ENCODE assay signal across 29 cellular contexts in genomic region chr17:51797150-51797549, GRCh38.
"Had no signal": no experiment of that assay in that cellular context is flagged by ENCODE, and none has a peak within 500 bp of the region (broad histone marks: within the 10 kb centered on the region; RNA-seq: fewer than 3 reads in every experiment).

No MANE protein-coding gene starts in this region.

- DNase-seq: colonic mucosa; cortex of kidney; dermis blood vessel endothelial cell; dorsolateral prefrontal cortex; effector CD4-positive, alpha-beta T cell; effector CD8-positive, alpha-beta T cell; effector memory CD4-positive, alpha-beta T cell; effector memory CD8-positive, alpha-beta T cell; endodermal cell; erythroblast; esophagus squamous epithelium; foreskin fibroblast; foreskin keratinocyte; foreskin melanocyte; gastrocnemius medialis; glutamatergic neuron; head of caudate nucleus; heart left ventricle; heart right ventricle had no signal

- ATAC-seq: effector memory CD8-positive, alpha-beta T cell; esophagus mucosa; foreskin keratinocyte; gastrocnemius medialis; gastroesophageal sphincter; heart left ventricle; heart right ventricle had no signal

- H3K4me1 Mint-ChIP-seq: endodermal cell had no signal

- H3K9me3 Mint-ChIP-seq: dendritic cell treated with granulocyte-macrophage colony-stimulating factor and Interleukin-4, amounts not matched to agents 40 ng/mL and 50 ng/mL, for 4 days; effector memory CD8-positive, alpha-beta T cell; endodermal cell had no signal

- H3K4me3 ChIP-seq: colonic mucosa, coronary artery, dorsolateral prefrontal cortex, esophagus muscularis mucosa, esophagus squamous epithelium, gastrocnemius medialis, gastroesophageal sphincter, heart left ventricle, heart right ventricle had no signal

- H3K27ac Mint-ChIP-seq: dendritic cell treated with granulocyte-macrophage colony-stimulating factor and Interleukin-4, amounts not matched to agents 40 ng/mL and 50 ng/mL, for 4 days; effector memory CD8-positive, alpha-beta T cell; endodermal cell had no signal

- H3K27ac ChIP-seq: colonic mucosa, coronary artery, dorsolateral prefrontal cortex, epithelial cell of prostate, esophagus muscularis mucosa, esophagus squamous epithelium, foreskin keratinocyte, gastrocnemius medialis, gastroesophageal sphincter, heart left ventricle, heart right ventricle had no signal

- H3K27me3 Mint-ChIP-seq: dendritic cell treated with granulocyte-macrophage colony-stimulating factor and Interleukin-4, amounts not matched to agents 40 ng/mL and 50 ng/mL, for 4 days; effector memory CD8-positive, alpha-beta T cell had no signal

- H3K27me3 ChIP-seq: colonic mucosa, esophagus muscularis mucosa, esophagus squamous epithelium, foreskin keratinocyte, gastrocnemius medialis, heart left ventricle had no signal

- H3K9me3 ChIP-seq: colonic mucosa, esophagus muscularis mucosa, esophagus squamous epithelium, gastrocnemius medialis, gastroesophageal sphincter, heart left ventricle, heart right ventricle had no signal

- H3K4me3 Mint-ChIP-seq: dendritic cell treated with granulocyte-macrophage colony-stimulating factor and Interleukin-4, amounts not matched to agents 40 ng/mL and 50 ng/mL, for 4 days; effector memory CD8-positive, alpha-beta T cell; endodermal cell had no signal

- H3K4me1 ChIP-seq: colonic mucosa, esophagus squamous epithelium, foreskin keratinocyte, gastrocnemius medialis, gastroesophageal sphincter, heart left ventricle, heart right ventricle had no signal

- H3K36me3 ChIP-seq: colonic mucosa, esophagus muscularis mucosa, esophagus squamous epithelium, gastrocnemius medialis, gastroesophageal sphincter, heart left ventricle, heart right ventricle had no signal

- FAIRE-seq: colon, endometrium, endothelial cell of umbilical vein, frontal cortex had no signal
